Comparison of ENCODE assay signal across 8 cellular contexts in genomic region chr18:27861539-27861938, GRCh38.
A peak's percentile ranks its signal among the peaks of the same experiment; 100 is the strongest.
DNase-seq lines count a peak whose midpoint lies in the region; ATAC-seq lines count a peak whose summit lies in the region.

No MANE protein-coding gene starts in this region.

- intact Hi-C loops in left ventricle myocardium superior (cut with micrococcal nuclease), result no loop called here

- DNase-seq in Daoy (ENCODE audit: low read depth) (peak; percentile 44), NCI-H2029 (lab: John Stamatoyannopoulos, UW) (peak; percentile 72), NCI-H526 treated with DMSO at 0.1 percent for 48 hours (lab: John Stamatoyannopoulos, UW) (peak; percentile 74), left ventricle myocardium superior (no peak), NCI-H1048 (lab: John Stamatoyannopoulos, UW) (no peak), dermis blood vessel endothelial cell (no peak)

- ATAC-seq in left ventricle myocardium superior, result peak; percentile 75
- no peak for ATAC-seq in HG02870 (IDR thresholded peaks at IDR 0.05; ENCODE audit: unreplicated experiment)
- no peak for ATAC-seq in HG03571 (IDR thresholded peaks at IDR 0.05; ENCODE audit: unreplicated experiment)

Comparison
In these comparisons a context has a peak if more than half of its experiments do, and no peak if none do; other contexts are left out.
1. DNase-seq: peak in Daoy (single experiment), NCI-H2029 (single experiment) and NCI-H526 treated with DMSO at 0.1 percent for 48 hours (single experiment); none in left ventricle myocardium superior (single experiment), NCI-H1048 (single experiment) and dermis blood vessel endothelial cell (single experiment).